Comparison of ENCODE assay signal across 16 cellular contexts in genomic region chr14:51453869-51454268, GRCh38.
DNase-seq lines count a peak whose midpoint lies in the region; ATAC-seq and FAIRE-seq lines count a peak whose summit lies in the region.
"Had no signal": no experiment of that assay in that cellular context is flagged by ENCODE, and none has a peak within 500 bp of the region (broad histone marks: within the 10 kb centered on the region; RNA-seq: fewer than 3 reads in every experiment).

No MANE protein-coding gene starts in this region.

- H3K36me3 ChIP-seq in SJSA1, result no peaks in the 10 kb centered on the region
- H3K36me3 ChIP-seq: lower lobe of right lung had no signal

- H3K9me3 ChIP-seq in SJSA1 (replicated peaks), result no peaks in the 10 kb centered on the region
- H3K9me3 ChIP-seq: lower lobe of right lung had no signal

- intact Hi-C loops in sciatic nerve (cut with DNase I), result no loop called here

- H3K27me3 ChIP-seq in SJSA1 (replicated peaks), result no peaks in the 10 kb centered on the region

- DNase-seq in LHCN-M2 (ENCODE audit: low read depth) (peak; percentile 79), SJSA1 (ENCODE audit: low read depth in 1 of 2, low spot score in 2 of 2) (no peak), sciatic nerve (ENCODE audit: low spot score) (no peak), GM19239 (ENCODE audit: insufficient read length, low spot score) (no peak)
- DNase-seq: activated CD4-positive, alpha-beta T cell treated with anti-CD3 and anti-CD28 coated beads for 36 hours; CD8-positive, alpha-beta T cell; H9; lower lobe of right lung; small intestine; T-helper 17 cell had no signal

- no peak overlapping the region for H3K4me3 ChIP-seq in SJSA1
- H3K4me3 ChIP-seq: lower lobe of right lung, PC-9 had no signal

- peak overlapping the region; percentile 26; the same call in 1 of the 2 replicates for H3K27ac ChIP-seq in SJSA1
- H3K27ac ChIP-seq: HL-60, lower lobe of right lung, PC-9 had no signal

- no peak for FAIRE-seq in GM19239 (lab: Jason Lieb, UNC)
- FAIRE-seq: small intestine had no signal

- H3K4me1 ChIP-seq in SJSA1 (replicated peaks), result peaks cover 30% of the 10 kb centered on the region

- ATAC-seq in esophagus mucosa (peak; percentile 86), sciatic nerve (peak; percentile 43), HG03139 (IDR thresholded peaks at IDR 0.05; ENCODE audit: unreplicated experiment) (no peak), HG02763 (IDR thresholded peaks at IDR 0.05; ENCODE audit: unreplicated experiment) (no peak), GM18861 (IDR thresholded peaks at IDR 0.05; ENCODE audit: unreplicated experiment) (no peak)
- ATAC-seq: activated CD4-positive, alpha-beta T cell treated with anti-CD3 and anti-CD28 coated beads for 36 hours; CD8-positive, alpha-beta T cell; lower lobe of right lung; T-helper 17 cell had no signal

Comparison
In these comparisons a context has a peak if more than half of its experiments do, and no peak if none do; other contexts are left out.
1. ATAC-seq: peak in esophagus mucosa (single experiment) and sciatic nerve (single experiment); none in HG03139 (single experiment), HG02763 (single experiment) and GM18861 (single experiment).